ENCODE assay signal across 27 cellular contexts in the genomic region with DNA sequence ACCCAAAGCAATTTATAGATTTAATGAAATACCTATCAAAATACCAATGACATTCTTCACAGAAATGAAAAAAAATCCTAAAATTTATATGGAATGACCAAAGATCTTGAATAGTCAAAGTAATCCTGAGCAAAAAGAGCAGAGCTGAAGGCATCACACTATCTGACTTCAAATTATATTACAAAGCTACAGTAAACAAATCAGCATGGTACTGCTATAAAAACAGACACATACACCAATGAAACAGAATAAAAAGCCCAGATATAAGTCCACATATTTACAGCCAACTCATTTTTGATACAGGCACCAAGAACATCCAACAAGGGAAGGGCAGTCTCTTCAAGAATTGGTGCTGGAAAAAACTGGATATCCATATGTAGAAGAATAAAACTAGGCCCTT.
"Had no signal": no experiment of that assay in that cellular context is flagged by ENCODE, and none has a peak within 500 bp of the region (broad histone marks: within the 10 kb centered on the region; RNA-seq: fewer than 3 reads in every experiment).

No MANE protein-coding gene starts in this region.

- H3K4me1 ChIP-seq: stomach, suprapubic skin, testis, thyroid gland, tibial artery, tibial nerve, transverse colon, upper lobe of left lung, upper lobe of right lung, uterus, vagina had no signal

- H3K4me3 ChIP-seq: stomach, suprapubic skin, testis, thoracic aorta, thyroid gland, tibial artery, tibial nerve, transverse colon, upper lobe of left lung, upper lobe of right lung, uterus, vagina had no signal

- H3K27me3 ChIP-seq: testis, thyroid gland, transverse colon, upper lobe of left lung, uterus, vagina had no signal

- FAIRE-seq: urothelium cell line had no signal

- H3K36me3 ChIP-seq: stomach, suprapubic skin, thoracic aorta, thyroid gland, tibial artery, tibial nerve, transverse colon, upper lobe of left lung, upper lobe of right lung, uterus, vagina had no signal

- H3K9me3 ChIP-seq: testis, thyroid gland, vagina had no signal

- H3K27ac ChIP-seq: stomach, suprapubic skin, testis, thoracic aorta, thyroid gland, tibial artery, tibial nerve, transverse colon, upper lobe of left lung, upper lobe of right lung, uterus, vagina had no signal

- ATAC-seq: stimulated activated effector memory CD8-positive, alpha-beta T cell treated with anti-CD3 and anti-CD28 coated beads, Interleukin-12 subunit alpha, Interleukin-12 subunit beta, amount 100 ng/mL, for 72 hours; stimulated activated memory B cell treated with anti-CD40 and anti-IgM and Interleukin-4, amounts not matched to agents 10 μg/mL and 1 μg/mL and 100 μg/mL, for 72 hours; stimulated activated naive B cell treated with anti-CD40 and anti-IgM and Interleukin-4, amounts not matched to agents 10 μg/mL and 1 μg/mL and 100 μg/mL, for 72 hours; stimulated activated naive CD8-positive, alpha-beta T cell treated with anti-CD3 and anti-CD28 coated beads, Interleukin-15, amount 100 ng/mL, for 72 hours; stimulated activated naive CD8-positive, alpha-beta T cell treated with anti-CD3 and anti-CD28 coated beads, Interleukin-15, Interleukin-2, amounts not matched to agents 100 U/mL and 50 U/mL, for 24 hours; upper lobe of right lung had no signal

- DNase-seq: stimulated activated CD4-positive, alpha-beta T cell treated with anti-CD3 and anti-CD28 coated beads, Interleukin-2, amount 100 ng/mL, for 48 hours; stimulated activated CD4-positive, alpha-beta T cell treated with anti-CD3 and anti-CD28 coated beads, Interleukin-4, amount 100 ng/mL, for 1 hour; stimulated activated CD4-positive, alpha-beta T cell treated with anti-CD3 and anti-CD28 coated beads, Interleukin-4, amount 100 ng/mL, for 24 hours; stimulated activated CD4-positive, alpha-beta T cell treated with anti-CD3 and anti-CD28 coated beads, Interleukin-4, amount 100 ng/mL, for 4 hours; stimulated activated CD8-positive, alpha-beta memory T cell treated with anti-CD3 and anti-CD28 coated beads, Interleukin-4, amount 100 ng/mL, for 48 hours; stimulated activated naive B cell treated with anti-CD40 and anti-IgM and Interleukin-4, amounts not matched to agents 10 μg/mL and 1 μg/mL and 100 μg/mL, for 72 hours; stimulated activated naive CD4-positive, alpha-beta T cell; stimulated activated naive CD4-positive, alpha-beta T cell treated with Interleukin-2 at 50 U/mL for 16 hours; stimulated activated naive CD8-positive, alpha-beta T cell treated with anti-CD3 and anti-CD28 coated beads, Interleukin-15, amount 100 ng/mL, for 72 hours; stimulated activated naive CD8-positive, alpha-beta T cell treated with anti-CD3 and anti-CD28 coated beads, Interleukin-15, Interleukin-2, amounts not matched to agents 100 U/mL and 50 U/mL, for 24 hours; stomach; substantia nigra; testis; thyroid gland; tibial artery; transverse colon; trophoblast cell; upper lobe of left lung; upper lobe of right lung; uterus had no signal
